Comparison of ENCODE assay signal across 8 cellular contexts in the genomic region with DNA sequence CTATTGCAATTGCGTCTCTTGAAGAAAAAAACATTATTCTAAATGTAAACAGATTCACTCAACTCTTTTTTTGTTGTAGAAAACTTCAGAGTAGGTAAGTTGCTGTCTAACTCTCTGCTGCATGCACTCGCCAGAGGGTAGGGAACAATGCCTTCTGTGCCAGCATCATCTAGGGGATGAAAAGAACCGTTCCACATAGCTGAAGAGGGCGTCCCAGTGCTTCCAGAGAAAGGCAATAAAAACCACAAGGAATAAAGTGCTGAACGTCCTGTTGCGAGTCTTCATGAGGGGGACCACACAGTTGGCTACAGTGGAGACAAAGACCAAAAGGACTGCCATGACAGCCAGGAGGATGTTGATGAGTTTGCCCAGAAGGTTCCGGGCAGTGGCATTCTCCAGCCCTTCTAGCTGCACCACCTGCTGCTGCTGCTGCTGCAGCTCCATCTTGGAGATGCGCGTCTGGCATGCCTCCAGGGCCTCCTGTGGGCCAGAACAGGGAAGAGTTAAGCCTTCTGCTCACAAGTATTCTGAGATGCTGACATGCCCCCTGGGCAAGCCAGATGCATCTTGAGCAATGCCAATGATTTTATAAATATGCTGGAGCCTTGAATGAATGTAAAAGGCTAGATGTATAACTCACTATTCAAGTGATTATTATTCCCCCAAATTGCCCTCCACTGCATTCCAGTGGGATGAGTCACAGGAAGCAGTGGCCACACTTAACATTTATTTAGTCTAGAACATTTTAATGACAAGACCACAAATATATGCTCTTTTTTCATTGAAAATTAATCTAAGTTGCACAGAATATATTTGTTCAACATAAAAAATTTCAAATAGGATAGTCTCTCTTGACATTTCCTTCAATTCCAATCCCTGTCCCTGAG. TPM values are rescaled to one million over a fixed set of nuclear protein-coding genes. Genes with fewer than 3 reads are reported as not detected.
A peak's percentile ranks its signal among the peaks of the same experiment; 100 is the strongest.
DNase-seq lines count a peak whose midpoint lies in the region; ATAC-seq and TF ChIP-seq lines count a peak whose summit lies in the region.
"Had no signal": no experiment of that assay in that cellular context is flagged by ENCODE, and none has a peak within 500 bp of the region (broad histone marks: within the 10 kb centered on the region; RNA-seq: fewer than 3 reads in every experiment).

No MANE protein-coding gene starts in this region.

- no peaks in the 10 kb centered on the region for H3K27me3 Mint-ChIP-seq in activated T-helper 17 cell treated with anti-CD3 and anti-CD28 coated beads, Interleukin-2, amount 50 U/mL, for 72 hours

- no peaks in the 10 kb centered on the region for H3K4me1 Mint-ChIP-seq in activated T-helper 17 cell treated with anti-CD3 and anti-CD28 coated beads, Interleukin-2, amount 50 U/mL, for 72 hours

- no peaks in the 10 kb centered on the region for H3K9me3 ChIP-seq in smooth muscle cell (replicated peaks; ENCODE audit: low read depth)
- H3K9me3 ChIP-seq: right lobe of liver had no signal

- no peak for ATAC-seq in GM18861 (IDR thresholded peaks at IDR 0.05; ENCODE audit: unreplicated experiment)
- no peak for ATAC-seq in activated T-helper 17 cell treated with anti-CD3 and anti-CD28 coated beads, Interleukin-2, amount 50 U/mL, for 72 hours (replicated peaks)
- ATAC-seq in GM18907 (IDR thresholded peaks at IDR 0.05; ENCODE audit: unreplicated experiment) = no peak

- H3K4me2 ChIP-seq in smooth muscle cell = peak overlapping the region; percentile 24

- H3K36me3 Mint-ChIP-seq in activated T-helper 17 cell treated with anti-CD3 and anti-CD28 coated beads, Interleukin-2, amount 50 U/mL, for 72 hours (ENCODE audit: low read depth) = peaks cover 49% of the 10 kb centered on the region

- H4K20me1 ChIP-seq in smooth muscle cell (ENCODE audit: low read depth) = no peaks in the 10 kb centered on the region

- H3F3A ChIP-seq in smooth muscle cell (ENCODE audit: low read depth) = peaks cover 11% of the 10 kb centered on the region

- TF ChIP-seq CTCF in HFF-Myc (IDR thresholded peaks at IDR 0.05; ENCODE audit: low read depth, low read length, missing control alignments) = no peak
- TF ChIP-seq CTCF in smooth muscle cell (IDR thresholded peaks at IDR 0.05; ENCODE audit: borderline replicate concordance, insufficient read depth, poor library complexity, severe bottlenecking) = no peak

- H3K79me2 ChIP-seq in smooth muscle cell (ENCODE audit: low read depth) = peaks cover 8% of the 10 kb centered on the region

- 68% methylated on average over 9 of the region's 9 CpGs for WGBS in smooth muscle cell (ENCODE audit: low lambda C conversion rate)

- no peak overlapping the region for H3K27ac Mint-ChIP-seq in activated T-helper 17 cell treated with anti-CD3 and anti-CD28 coated beads, Interleukin-2, amount 50 U/mL, for 72 hours

- H3K27me3 ChIP-seq in smooth muscle cell (ENCODE audit: low read depth) = no peaks in the 10 kb centered on the region
- H3K27me3 ChIP-seq: right lobe of liver had no signal

- H2AFZ ChIP-seq in smooth muscle cell (ENCODE audit: low read depth) = no peak overlapping the region

- DNase-seq in HFF-Myc (ENCODE audit: extremely low read depth, low read depth) = peak; percentile 73
- DNase-seq in SW480 (ENCODE audit: low spot score) = peak; percentile 60
- DNase-seq in foreskin melanocyte = peak; percentile 98
- DNase-seq in smooth muscle cell (lab: John Stamatoyannopoulos, UW; ENCODE audit: unreplicated experiment) = no peak

- H3K4me1 ChIP-seq in smooth muscle cell (ENCODE audit: low read depth) = peaks cover 26% of the 10 kb centered on the region

- no peaks in the 10 kb centered on the region for H3K9me3 Mint-ChIP-seq in activated T-helper 17 cell treated with anti-CD3 and anti-CD28 coated beads, Interleukin-2, amount 50 U/mL, for 72 hours

- H3K36me3 ChIP-seq in smooth muscle cell (ENCODE audit: low read depth) = no peaks in the 10 kb centered on the region

- H3K9ac ChIP-seq in smooth muscle cell (ENCODE audit: low read depth) = no peak overlapping the region

- H3K4me3 Mint-ChIP-seq in activated T-helper 17 cell treated with anti-CD3 and anti-CD28 coated beads, Interleukin-2, amount 50 U/mL, for 72 hours = no peak overlapping the region

- no peak overlapping the region for H3K4me3 ChIP-seq in HFF-Myc (replicated peaks; ENCODE audit: low read depth, low read length)
- H3K4me3 ChIP-seq in smooth muscle cell = no peak overlapping the region
- H3K4me3 ChIP-seq: right lobe of liver had no signal

- H3K27ac ChIP-seq in smooth muscle cell (ENCODE audit: low read depth) = peak overlapping the region; percentile 80
- H3K27ac ChIP-seq: right lobe of liver had no signal

RNA-seq across cellular contexts. Expression of gene PLXND1, which starts 45.1 kb away (rescaled TPM):
- 71.2 and 94.3 TPM in 2 replicates for total RNA-seq in smooth muscle cell
- 75.8 and 130 TPM in 2 replicates for polyA plus RNA-seq in smooth muscle cell
- total RNA-seq in activated T-helper 17 cell treated with anti-CD3 and anti-CD28 coated beads, Interleukin-2, amount 50 U/mL, for 72 hours = 1 to 10 TPM; 6.2 to 7.4 TPM
